23 cellular contexts compared by ENCODE assay signal in the genomic region with DNA sequence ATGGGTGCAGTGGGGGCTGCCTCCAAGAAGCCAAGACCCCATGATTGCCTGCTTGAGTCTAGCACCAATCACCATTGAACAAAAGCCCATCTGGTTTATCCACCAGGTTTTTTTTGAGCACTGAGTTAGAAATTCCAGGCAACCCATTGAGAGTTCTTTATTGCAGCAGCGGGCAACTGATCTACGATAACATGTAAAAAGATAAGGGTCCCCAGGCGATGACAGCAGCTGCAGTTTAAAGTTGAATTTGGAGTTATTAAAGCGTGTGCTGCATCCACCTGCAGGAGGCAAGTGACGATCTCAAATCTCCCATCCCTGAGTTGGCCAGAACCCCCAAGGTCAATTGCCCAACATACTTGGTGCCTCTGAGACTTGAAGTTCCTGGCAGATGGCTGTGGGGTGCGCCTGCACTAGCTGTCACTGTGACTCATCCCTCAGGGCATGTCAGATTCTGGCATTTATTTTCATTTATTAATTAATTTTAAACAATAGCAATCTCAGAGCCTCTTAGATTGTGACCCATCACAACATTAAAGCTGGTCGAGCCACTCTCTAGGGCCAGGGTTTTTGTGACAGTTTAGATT.
"Had no signal": no experiment of that assay in that cellular context is flagged by ENCODE, and none has a peak within 500 bp of the region (broad histone marks: within the 10 kb centered on the region; RNA-seq: fewer than 3 reads in every experiment).

No MANE protein-coding gene starts in this region.

- H3K36me3 Mint-ChIP-seq: immature natural killer cell had no signal

- H3K27ac Mint-ChIP-seq: activated CD4-positive, alpha-beta T cell treated with anti-CD3 and anti-CD28 coated beads, Interleukin-2, amount 10 ng/mL, durations not matched to agents 7 days and 5 days; activated naive CD4-positive, alpha-beta T cell treated with anti-CD3 and anti-CD28 coated beads for 36 hours; activated naive CD8-positive, alpha-beta T cell treated with anti-CD3 and anti-CD28 coated beads, Interleukin-2, amount 50 U/mL, for 24 hours; dendritic cell treated with granulocyte-macrophage colony-stimulating factor and Interleukin-4, amounts not matched to agents 40 ng/mL and 50 ng/mL, for 4 days; immature natural killer cell; nephron had no signal

- H3K9me3 ChIP-seq: ascending aorta, breast epithelium, gastrocnemius medialis, heart left ventricle, tibial nerve, vagina had no signal

- H3K4me1 ChIP-seq: ascending aorta, breast epithelium, gastrocnemius medialis, heart left ventricle, tibial nerve, vagina had no signal

- H3K9me3 Mint-ChIP-seq: activated CD4-positive, alpha-beta T cell treated with anti-CD3 and anti-CD28 coated beads, Interleukin-2, amount 10 ng/mL, durations not matched to agents 7 days and 5 days; activated naive CD4-positive, alpha-beta T cell treated with anti-CD3 and anti-CD28 coated beads for 36 hours; activated naive CD8-positive, alpha-beta T cell treated with anti-CD3 and anti-CD28 coated beads, Interleukin-2, amount 50 U/mL, for 24 hours; dendritic cell treated with granulocyte-macrophage colony-stimulating factor and Interleukin-4, amounts not matched to agents 40 ng/mL and 50 ng/mL, for 4 days; immature natural killer cell; nephron had no signal

- H3K4me3 Mint-ChIP-seq: activated CD4-positive, alpha-beta T cell treated with anti-CD3 and anti-CD28 coated beads, Interleukin-2, amount 10 ng/mL, durations not matched to agents 7 days and 5 days; activated naive CD4-positive, alpha-beta T cell treated with anti-CD3 and anti-CD28 coated beads for 36 hours; activated naive CD8-positive, alpha-beta T cell treated with anti-CD3 and anti-CD28 coated beads, Interleukin-2, amount 50 U/mL, for 24 hours; dendritic cell treated with granulocyte-macrophage colony-stimulating factor and Interleukin-4, amounts not matched to agents 40 ng/mL and 50 ng/mL, for 4 days; immature natural killer cell; nephron had no signal

- H3K27ac ChIP-seq: ascending aorta, breast epithelium, epithelial cell of prostate, gastrocnemius medialis, heart left ventricle, tibial nerve, vagina had no signal

- H3K36me3 ChIP-seq: ascending aorta, breast epithelium, gastrocnemius medialis, heart left ventricle, tibial nerve, vagina had no signal

- DNase-seq: activated CD4-positive, alpha-beta T cell treated with anti-CD3 and anti-CD28 coated beads, Interleukin-2, amount 10 ng/mL, durations not matched to agents 7 days and 5 days; activated CD8-positive, alpha-beta memory T cell treated with anti-CD3 and anti-CD28 coated beads for 24 hours; activated naive CD4-positive, alpha-beta T cell treated with anti-CD3 and anti-CD28 coated beads for 36 hours; activated naive CD8-positive, alpha-beta T cell treated with anti-CD3 and anti-CD28 coated beads, Interleukin-2, amount 50 U/mL, for 24 hours; cerebellar nuclear complex; effector memory CD4-positive, alpha-beta T cell; gastrocnemius medialis; heart left ventricle; immature natural killer cell; mesendoderm; nucleus accumbens; posterior cingulate gyrus; retina; stimulated activated CD4-positive, alpha-beta T cell treated with anti-CD3 and anti-CD28 coated beads, Interleukin-15, amount 100 ng/mL, for 24 hours; stimulated activated CD4-positive, alpha-beta T cell treated with anti-CD3 and anti-CD28 coated beads, Interleukin-4, amount 100 ng/mL, for 1 hour; stimulated activated naive CD4-positive, alpha-beta T cell had no signal

- H3K27me3 ChIP-seq: ascending aorta, breast epithelium, gastrocnemius medialis, tibial nerve, vagina had no signal

- H3K4me1 Mint-ChIP-seq: activated CD4-positive, alpha-beta T cell treated with anti-CD3 and anti-CD28 coated beads, Interleukin-2, amount 10 ng/mL, durations not matched to agents 7 days and 5 days; activated naive CD8-positive, alpha-beta T cell treated with anti-CD3 and anti-CD28 coated beads, Interleukin-2, amount 50 U/mL, for 24 hours; immature natural killer cell had no signal

- ATAC-seq: activated naive CD8-positive, alpha-beta T cell treated with anti-CD3 and anti-CD28 coated beads, Interleukin-2, amount 50 U/mL, for 24 hours; gastrocnemius medialis; heart left ventricle had no signal

- H3K4me3 ChIP-seq: ascending aorta, breast epithelium, gastrocnemius medialis, heart left ventricle, tibial nerve, vagina had no signal
